ENCODE assay signal across 8 cellular contexts in the genomic region with DNA sequence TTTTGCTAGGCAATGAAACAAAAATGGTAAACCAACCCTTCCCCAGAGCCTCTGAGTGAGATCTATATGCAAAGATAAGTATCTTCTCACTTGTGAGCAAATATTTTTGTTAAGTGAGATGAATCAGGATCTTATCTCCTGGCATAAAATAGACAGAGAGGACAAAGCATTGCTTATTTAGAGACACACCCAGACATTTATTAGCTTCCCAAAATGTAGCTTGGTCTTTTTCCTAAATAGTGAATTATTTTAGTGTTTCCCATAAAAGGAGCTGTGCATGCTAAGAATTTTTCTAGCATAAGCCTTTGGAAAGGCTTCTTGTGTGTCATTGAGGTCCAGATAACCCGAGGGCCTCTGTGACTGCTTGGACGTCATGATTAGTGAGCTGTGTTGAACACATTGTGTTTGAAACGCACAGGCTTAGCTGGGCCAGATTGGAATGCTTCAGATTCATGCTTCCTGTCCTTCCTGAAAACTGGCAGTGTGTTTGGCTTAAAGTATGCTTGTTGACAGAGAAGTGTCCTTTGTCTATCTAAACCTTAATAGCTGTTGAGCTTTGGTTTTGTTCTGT. TPM values are rescaled to one million over a fixed set of nuclear protein-coding genes. Genes with fewer than 3 reads are reported as not detected.
DNase-seq lines count a peak whose midpoint lies in the region; ATAC-seq and TF ChIP-seq lines count a peak whose summit lies in the region.

No MANE protein-coding gene starts in this region.

- H3K9me3 Mint-ChIP-seq in stimulated activated naive CD8-positive, alpha-beta T cell treated with anti-CD3 and anti-CD28 coated beads, Interleukin-15, amount 100 ng/mL, for 72 hours = no peaks in the 10 kb centered on the region

- no peaks in the 10 kb centered on the region for H3K4me1 Mint-ChIP-seq in stimulated activated naive CD8-positive, alpha-beta T cell treated with anti-CD3 and anti-CD28 coated beads, Interleukin-15, amount 100 ng/mL, for 72 hours

- H3K27me3 Mint-ChIP-seq in stimulated activated naive CD8-positive, alpha-beta T cell treated with anti-CD3 and anti-CD28 coated beads, Interleukin-15, amount 100 ng/mL, for 72 hours = no peaks in the 10 kb centered on the region

- no peak for ATAC-seq in stimulated activated naive CD8-positive, alpha-beta T cell treated with anti-CD3 and anti-CD28 coated beads, Interleukin-15, amount 100 ng/mL, for 72 hours
- no peak for ATAC-seq in HG02981 (IDR thresholded peaks at IDR 0.05; ENCODE audit: unreplicated experiment)

- no peak overlapping the region for H3K27ac Mint-ChIP-seq in stimulated activated naive CD8-positive, alpha-beta T cell treated with anti-CD3 and anti-CD28 coated beads, Interleukin-15, amount 100 ng/mL, for 72 hours

- H3K4me3 Mint-ChIP-seq in stimulated activated naive CD8-positive, alpha-beta T cell treated with anti-CD3 and anti-CD28 coated beads, Interleukin-15, amount 100 ng/mL, for 72 hours = no peak overlapping the region

- DNase-seq in COLO829 (ENCODE audit: low spot score) = peak; percentile 87
- DNase-seq in fibroblast of gingiva (ENCODE audit: low read depth) = peak; percentile 80
- peak; percentile 99 for DNase-seq in non-pigmented ciliary epithelial cell (ENCODE audit: low read depth)
- DNase-seq in stimulated activated naive CD8-positive, alpha-beta T cell treated with anti-CD3 and anti-CD28 coated beads, Interleukin-15, amount 100 ng/mL, for 72 hours = no peak
- no peak for DNase-seq in NCI-H510A (lab: John Stamatoyannopoulos, UW)
- DNase-seq in SIG-M5 (lab: John Stamatoyannopoulos, UW) = no peak

TF ChIP-seq in PFSK-1, 5 proteins besides CTCF, POLR2A, EP300 and RAD21:
- TF ChIP-seq TAF1 (IDR thresholded peaks at IDR 0.05; ENCODE audit: borderline replicate concordance, insufficient read depth, low read length) (no peak), SIN3A (IDR thresholded peaks at IDR 0.05; ENCODE audit: borderline replicate concordance, insufficient read depth, low read length) (0 out of 2 replicates have a peak, but pooled peaks have one; percentile 11), POLR2AphosphoS5 (IDR thresholded peaks at IDR 0.05; ENCODE audit: low read depth, low read length) (no peak), FOXP2 (optimal IDR thresholded peaks at IDR 0.05; ENCODE audit: borderline replicate concordance, extremely low read depth, extremely low read length, insufficient read depth) (no peak)
- TF ChIP-seq, protein P1, sequence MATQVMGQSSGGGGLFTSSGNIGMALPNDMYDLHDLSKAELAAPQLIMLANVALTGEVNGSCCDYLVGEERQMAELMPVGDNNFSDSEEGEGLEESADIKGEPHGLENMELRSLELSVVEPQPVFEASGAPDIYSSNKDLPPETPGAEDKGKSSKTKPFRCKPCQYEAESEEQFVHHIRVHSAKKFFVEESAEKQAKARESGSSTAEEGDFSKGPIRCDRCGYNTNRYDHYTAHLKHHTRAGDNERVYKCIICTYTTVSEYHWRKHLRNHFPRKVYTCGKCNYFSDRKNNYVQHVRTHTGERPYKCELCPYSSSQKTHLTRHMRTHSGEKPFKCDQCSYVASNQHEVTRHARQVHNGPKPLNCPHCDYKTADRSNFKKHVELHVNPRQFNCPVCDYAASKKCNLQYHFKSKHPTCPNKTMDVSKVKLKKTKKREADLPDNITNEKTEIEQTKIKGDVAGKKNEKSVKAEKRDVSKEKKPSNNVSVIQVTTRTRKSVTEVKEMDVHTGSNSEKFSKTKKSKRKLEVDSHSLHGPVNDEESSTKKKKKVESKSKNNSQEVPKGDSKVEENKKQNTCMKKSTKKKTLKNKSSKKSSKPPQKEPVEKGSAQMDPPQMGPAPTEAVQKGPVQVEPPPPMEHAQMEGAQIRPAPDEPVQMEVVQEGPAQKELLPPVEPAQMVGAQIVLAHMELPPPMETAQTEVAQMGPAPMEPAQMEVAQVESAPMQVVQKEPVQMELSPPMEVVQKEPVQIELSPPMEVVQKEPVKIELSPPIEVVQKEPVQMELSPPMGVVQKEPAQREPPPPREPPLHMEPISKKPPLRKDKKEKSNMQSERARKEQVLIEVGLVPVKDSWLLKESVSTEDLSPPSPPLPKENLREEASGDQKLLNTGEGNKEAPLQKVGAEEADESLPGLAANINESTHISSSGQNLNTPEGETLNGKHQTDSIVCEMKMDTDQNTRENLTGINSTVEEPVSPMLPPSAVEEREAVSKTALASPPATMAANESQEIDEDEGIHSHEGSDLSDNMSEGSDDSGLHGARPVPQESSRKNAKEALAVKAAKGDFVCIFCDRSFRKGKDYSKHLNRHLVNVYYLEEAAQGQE (IDR thresholded peaks at IDR 0.05; ENCODE audit: insufficient read depth in 1 of 2, low read depth in 2 of 2, low read length in 2 of 2) = no peak

RNA-seq across cellular contexts. Expression of a gene that starts 16.5 kb away (rescaled TPM):
- 120 TPM for polyA plus RNA-seq in PFSK-1 (2012; ENCODE audit: insufficient read length, low read depth)

Comparison
In these comparisons a context has a peak if more than half of its experiments do, and no peak if none do; other contexts are left out.
1. DNase-seq: peak in COLO829 (single experiment), fibroblast of gingiva (single experiment) and non-pigmented ciliary epithelial cell (single experiment); none in stimulated activated naive CD8-positive, alpha-beta T cell treated with anti-CD3 and anti-CD28 coated beads, Interleukin-15, amount 100 ng/mL, for 72 hours (0 of 2), NCI-H510A (single experiment) and SIG-M5 (single experiment).